In genomic region chr7:70189261-70189660, GRCh38 we compare ENCODE assay signal across 23 cellular contexts.
"Had no signal": no experiment of that assay in that cellular context is flagged by ENCODE, and none has a peak within 500 bp of the region (broad histone marks: within the 10 kb centered on the region; RNA-seq: fewer than 3 reads in every experiment).

No MANE protein-coding gene starts in this region.

- H3K9me3 ChIP-seq: adrenal gland, gastrocnemius medialis, prostate gland, suprapubic skin had no signal

- H3K36me3 ChIP-seq: adrenal gland, cardiac muscle cell, esophagus squamous epithelium, gastrocnemius medialis, heart left ventricle, neural progenitor cell, prostate gland, suprapubic skin, WERI-Rb-1 had no signal

- H3K9ac ChIP-seq: neural progenitor cell had no signal

- H3K4me3 ChIP-seq: adrenal gland, cardiac muscle cell, esophagus squamous epithelium, gastrocnemius medialis, heart left ventricle, mucosa of descending colon, neural progenitor cell, prostate gland, suprapubic skin had no signal

- H3K27me3 ChIP-seq: adrenal gland, cardiac muscle cell, esophagus squamous epithelium, gastrocnemius medialis, heart left ventricle, suprapubic skin had no signal

- H3K27ac ChIP-seq: adrenal gland, cardiac muscle cell, esophagus squamous epithelium, gastrocnemius medialis, heart left ventricle, neural progenitor cell, prostate gland, suprapubic skin, WERI-Rb-1 had no signal

- ATAC-seq: activated T-cell treated with anti-CD3 and anti-CD28 coated beads, Interleukin-2, amount 50 U/mL, for 72 hours; gastrocnemius medialis; heart left ventricle; left ventricle myocardium superior; mucosa of descending colon; naive thymus-derived CD4-positive, alpha-beta T cell; right cardiac atrium had no signal

- H3K4me2 ChIP-seq: neural progenitor cell had no signal

- H2AFZ ChIP-seq: neural progenitor cell had no signal

- DNase-seq: activated CD4-positive, alpha-beta T cell treated with anti-CD3 and anti-CD28 coated beads, Interleukin-2, amount 50 U/mL, for 4 hours; activated effector memory CD4-positive, alpha-beta T cell treated with anti-CD3 and anti-CD28 coated beads, Interleukin-2, amount 50 U/mL, for 16 hours; activated T-cell treated with anti-CD3 and anti-CD28 coated beads, Interleukin-2, amount 50 U/mL, for 72 hours; adrenal gland; dermis blood vessel endothelial cell; effector memory CD4-positive, alpha-beta T cell; esophagus squamous epithelium; gastrocnemius medialis; heart left ventricle; kidney glomerular epithelial cell; left ventricle myocardium superior; mucosa of descending colon; naive thymus-derived CD4-positive, alpha-beta T cell; right cardiac atrium; small intestine; stimulated activated CD4-positive, alpha-beta T cell treated with anti-CD3 and anti-CD28 coated beads, Interleukin-15, amount 100 ng/mL, for 24 hours; stimulated activated CD4-positive, alpha-beta T cell treated with anti-CD3 and anti-CD28 coated beads, Interleukin-2, amount 100 ng/mL, for 48 hours; trophoblast cell; WERI-Rb-1 had no signal

- H3K4me1 ChIP-seq: adrenal gland, esophagus squamous epithelium, gastrocnemius medialis, heart left ventricle, prostate gland, suprapubic skin had no signal
